Comparison of ENCODE assay signal across 8 cellular contexts in the genomic region with DNA sequence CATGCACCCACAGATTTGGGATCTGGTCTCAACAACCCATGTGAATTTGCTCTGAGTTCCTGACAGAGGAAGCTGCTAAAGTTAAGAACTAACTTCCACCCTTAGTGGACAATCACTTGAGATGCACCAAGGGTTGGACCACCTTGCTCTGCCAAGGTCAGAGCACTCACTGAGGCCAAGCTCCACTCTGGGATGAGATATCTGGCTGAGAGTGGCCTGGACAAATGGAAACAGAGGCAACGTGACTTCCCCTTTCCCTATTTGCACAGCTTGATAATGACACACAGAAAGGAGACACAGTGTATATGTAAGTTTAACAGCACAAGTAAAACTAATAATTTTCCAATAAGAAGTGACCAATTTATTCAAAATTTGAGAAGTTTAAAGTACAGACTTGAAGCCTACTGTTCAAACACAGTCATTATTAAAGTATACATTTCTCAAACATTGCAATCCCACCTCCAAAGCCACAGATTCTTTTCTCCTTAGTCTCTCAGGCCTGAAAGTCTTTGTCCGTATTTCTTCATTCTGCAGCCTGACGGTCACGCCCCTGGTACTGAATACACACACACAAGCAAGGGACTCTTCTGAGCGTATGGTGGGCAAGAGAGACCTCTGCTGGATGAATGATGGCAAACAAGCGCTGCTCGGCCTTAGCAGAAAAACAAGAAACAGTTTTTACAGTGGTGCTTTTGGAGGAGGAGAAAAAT. TPM values are rescaled to one million over a fixed set of nuclear protein-coding genes. Genes with fewer than 3 reads are reported as not detected.
A peak's percentile ranks its signal among the peaks of the same experiment; 100 is the strongest.
DNase-seq lines count a peak whose midpoint lies in the region; ATAC-seq and TF ChIP-seq lines count a peak whose summit lies in the region.

No MANE protein-coding gene starts in this region.

- WGBS in right cardiac atrium, result 10% methylated on average over 7 of the region's 7 CpGs

- H3K4me1 ChIP-seq in right cardiac atrium (ENCODE audit: control insufficient read depth, insufficient read depth, low read length), result no peaks in the 10 kb centered on the region

- H3K27me3 Mint-ChIP-seq in T-helper 17 cell, result peaks cover 43% of the 10 kb centered on the region

- TF ChIP-seq CTCF in 22Rv1 (IDR thresholded peaks at IDR 0.05), result peak; percentile 90

- H3K4me3 ChIP-seq in right cardiac atrium (ENCODE audit: low read length) (no peak overlapping the region), skeletal muscle cell (ENCODE audit: low read depth, low read length) (no peak overlapping the region)

- H3K27ac ChIP-seq in 22Rv1, result no peak overlapping the region
- H3K27ac ChIP-seq in right cardiac atrium (ENCODE audit: low read length), result no peak overlapping the region

- no peaks in the 10 kb centered on the region for H3K27me3 ChIP-seq in right cardiac atrium (ENCODE audit: control insufficient read depth, insufficient read depth)

- intact Hi-C loops in right cardiac atrium (cut with DNase I), result loop anchor here (2.0 to 10.0 kb wide), 5 partner anchors 228 to 898 kb away; no protein-coding TSS in a partner anchor

- H3K4me1 Mint-ChIP-seq in T-helper 17 cell, result peaks cover 2% of the 10 kb centered on the region

- DNase-seq in NCI-H187 treated with DMSO at 0.1 percent for 48 hours (lab: John Stamatoyannopoulos, UW) (peak; percentile 85), T-helper 17 cell (peak; percentile 13 to 41 (median 14)), anterior cingulate cortex (lab: John Stamatoyannopoulos, UW) (peak in 52 of 58 donors; percentile 2 to 77 (median 40)), right cardiac atrium (peak; percentile 67 to 84 (median 77)), skeletal muscle cell (ENCODE audit: low read depth) (peak; percentile 94)

- no peaks in the 10 kb centered on the region for H3K9me3 ChIP-seq in T-helper 17 cell (ENCODE audit: control insufficient read depth, low read length, poor library complexity, severe bottlenecking)
- no peaks in the 10 kb centered on the region for H3K9me3 ChIP-seq in right cardiac atrium (ENCODE audit: control insufficient read depth, low read length)

- no peak overlapping the region for H3K4me3 Mint-ChIP-seq in T-helper 17 cell

- H3K36me3 Mint-ChIP-seq in T-helper 17 cell (ENCODE audit: low read depth), result no peaks in the 10 kb centered on the region

- ATAC-seq in GM18498 (IDR thresholded peaks at IDR 0.05; ENCODE audit: unreplicated experiment) (peak; percentile 94), HG02938 (IDR thresholded peaks at IDR 0.05; ENCODE audit: unreplicated experiment) (peak; percentile 93), T-helper 17 cell (peak; percentile 86), right cardiac atrium (peak; percentile 96)

- H3K27ac Mint-ChIP-seq in T-helper 17 cell, result no peak overlapping the region

RNA-seq across cellular contexts. Expression of a gene that starts 28.6 kb away (rescaled TPM):
- 1 to 10 TPM; 3.5 to 4.1 TPM for total RNA-seq in T-helper 17 cell
- 1 to 10 TPM; 1.3 to 2.2 (median 1.7) TPM for total RNA-seq in right cardiac atrium
- polyA plus RNA-seq in right cardiac atrium, result 1.0 TPM

Comparison
In these comparisons a context has a peak if more than half of its experiments do, and no peak if none do; other contexts are left out.
1. DNase-seq: peak in every context shown above with its lines; median percentile 94 in skeletal muscle cell; 85 in NCI-H187 treated with DMSO at 0.1 percent for 48 hours; 77 in right cardiac atrium; 40 in anterior cingulate cortex; 14 in T-helper 17 cell.